Comparison of ENCODE assay signal across 27 cellular contexts in the genomic region with DNA sequence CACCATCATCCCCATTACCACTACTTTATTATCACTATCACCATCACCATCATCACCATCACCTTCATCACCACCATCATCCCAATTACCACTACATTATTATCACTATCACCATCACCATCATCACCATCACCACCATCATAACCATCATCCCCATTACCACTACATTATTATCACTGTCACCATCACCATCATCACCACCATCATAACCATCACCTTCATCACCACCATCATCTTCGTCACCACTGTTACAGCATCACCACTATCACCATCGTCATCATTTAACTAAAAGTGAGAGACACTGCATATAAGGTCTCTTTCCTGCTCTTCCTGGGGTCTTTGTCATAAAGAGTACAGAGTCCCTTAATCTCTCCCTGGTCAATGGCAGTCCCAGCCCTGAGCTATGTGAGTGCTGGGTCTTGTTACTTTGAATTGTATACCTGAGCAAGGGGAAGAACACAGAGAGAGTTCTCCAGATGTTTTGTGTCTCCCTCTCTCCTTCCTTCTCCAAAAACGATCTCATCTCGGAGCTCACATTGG.
"Had no signal": no experiment of that assay in that cellular context is flagged by ENCODE, and none has a peak within 500 bp of the region (broad histone marks: within the 10 kb centered on the region; RNA-seq: fewer than 3 reads in every experiment).

No MANE protein-coding gene starts in this region.

- H3K27ac Mint-ChIP-seq: activated B cell treated with CpG ODN at 0.5 μM for 24 hours; activated CD8-positive, alpha-beta T cell treated with anti-CD3 and anti-CD28 coated beads for 36 hours; activated naive CD8-positive, alpha-beta T cell; activated T-helper 17 cell treated with anti-CD3 and anti-CD28 coated beads, Interleukin-2, amount 50 U/mL, for 72 hours; endodermal cell; T-helper 17 cell; T-helper 2 cell treated with Interferon-gamma antibody and Interleukin-4, amounts not matched to agents 5 μg/mL and 100 μg/mL, for 36 hours had no signal

- DNase-seq: activated B cell treated with CpG ODN at 0.5 μM for 24 hours; activated CD4-positive, alpha-beta T cell treated with anti-CD3 and anti-CD28 coated beads for 48 hours; activated CD4-positive, alpha-beta T cell treated with anti-CD3 and anti-CD28 coated beads, Interleukin-2, amount 50 U/mL, for 1 hour; activated CD4-positive, alpha-beta T cell treated with anti-CD3 and anti-CD28 coated beads, Interleukin-2, amount 50 U/mL, for 48 hours; activated CD8-positive, alpha-beta memory T cell treated with anti-CD3 and anti-CD28 coated beads for 24 hours; activated CD8-positive, alpha-beta T cell treated with anti-CD3 and anti-CD28 coated beads for 36 hours; activated effector memory CD4-positive, alpha-beta T cell treated with Interleukin-2 at 50 U/mL for 16 hours; activated gamma-delta T cell treated with Interleukin-2 at 50 U/mL for 16 hours; activated naive CD4-positive, alpha-beta T cell treated with anti-CD3 and anti-CD28 coated beads, Interleukin-2, amount 50 U/mL, for 16 hours; activated naive CD4-positive, alpha-beta T cell treated with Interleukin-2 at 50 U/mL for 16 hours; activated T-cell treated with anti-CD3 and anti-CD28 coated beads, Interleukin-2, amount 50 U/mL, for 4 hours; amniotic stem cell; anterior cingulate cortex; brain microvascular endothelial cell; cortex of kidney; effector CD8-positive, alpha-beta T cell; endodermal cell; esophagus squamous epithelium; head of caudate nucleus; T-helper 1 cell; T-helper 17 cell; T1000; WERI-Rb-1 had no signal

- H3K27ac ChIP-seq: brain microvascular endothelial cell, WERI-Rb-1 had no signal

- H3K9me3 Mint-ChIP-seq: activated B cell treated with CpG ODN at 0.5 μM for 24 hours; activated CD8-positive, alpha-beta T cell treated with anti-CD3 and anti-CD28 coated beads for 36 hours; activated T-cell treated with anti-CD3 and anti-CD28 coated beads, Interleukin-2, amount 50 U/mL, for 4 hours; activated T-helper 17 cell treated with anti-CD3 and anti-CD28 coated beads, Interleukin-2, amount 50 U/mL, for 72 hours; endodermal cell; T-helper 2 cell treated with Interferon-gamma antibody and Interleukin-4, amounts not matched to agents 5 μg/mL and 100 μg/mL, for 36 hours had no signal

- H3K27me3 Mint-ChIP-seq: activated B cell treated with CpG ODN at 0.5 μM for 24 hours; activated CD8-positive, alpha-beta T cell treated with anti-CD3 and anti-CD28 coated beads for 36 hours; activated naive CD8-positive, alpha-beta T cell; activated T-helper 17 cell treated with anti-CD3 and anti-CD28 coated beads, Interleukin-2, amount 50 U/mL, for 72 hours; T-helper 17 cell had no signal

- H3K36me3 ChIP-seq: brain microvascular endothelial cell, WERI-Rb-1 had no signal

- H3K4me3 ChIP-seq: esophagus squamous epithelium had no signal

- ATAC-seq: activated CD4-positive, CD25-positive, alpha-beta regulatory T cell treated with anti-CD3 and anti-CD28 coated beads, Interleukin-2, amount 50 U/mL, for 24 hours; activated CD8-positive, alpha-beta T cell treated with anti-CD3 and anti-CD28 coated beads for 36 hours; activated T-cell treated with anti-CD3 and anti-CD28 coated beads, Interleukin-2, amount 50 U/mL, for 4 hours; activated T-helper 17 cell treated with anti-CD3 and anti-CD28 coated beads, Interleukin-2, amount 50 U/mL, for 72 hours; T-helper 17 cell had no signal

- H3K4me3 Mint-ChIP-seq: activated B cell treated with CpG ODN at 0.5 μM for 24 hours; activated CD8-positive, alpha-beta T cell treated with anti-CD3 and anti-CD28 coated beads for 36 hours; activated naive CD8-positive, alpha-beta T cell; activated T-cell treated with anti-CD3 and anti-CD28 coated beads, Interleukin-2, amount 50 U/mL, for 4 hours; activated T-helper 17 cell treated with anti-CD3 and anti-CD28 coated beads, Interleukin-2, amount 50 U/mL, for 72 hours; endodermal cell; T-helper 17 cell; T-helper 2 cell treated with Interferon-gamma antibody and Interleukin-4, amounts not matched to agents 5 μg/mL and 100 μg/mL, for 36 hours had no signal

- H3K9me3 ChIP-seq: esophagus squamous epithelium had no signal

- H3K27me3 ChIP-seq: brain microvascular endothelial cell, esophagus squamous epithelium had no signal
